ENCODE assay signal across 1 cellular context in the genomic region with DNA sequence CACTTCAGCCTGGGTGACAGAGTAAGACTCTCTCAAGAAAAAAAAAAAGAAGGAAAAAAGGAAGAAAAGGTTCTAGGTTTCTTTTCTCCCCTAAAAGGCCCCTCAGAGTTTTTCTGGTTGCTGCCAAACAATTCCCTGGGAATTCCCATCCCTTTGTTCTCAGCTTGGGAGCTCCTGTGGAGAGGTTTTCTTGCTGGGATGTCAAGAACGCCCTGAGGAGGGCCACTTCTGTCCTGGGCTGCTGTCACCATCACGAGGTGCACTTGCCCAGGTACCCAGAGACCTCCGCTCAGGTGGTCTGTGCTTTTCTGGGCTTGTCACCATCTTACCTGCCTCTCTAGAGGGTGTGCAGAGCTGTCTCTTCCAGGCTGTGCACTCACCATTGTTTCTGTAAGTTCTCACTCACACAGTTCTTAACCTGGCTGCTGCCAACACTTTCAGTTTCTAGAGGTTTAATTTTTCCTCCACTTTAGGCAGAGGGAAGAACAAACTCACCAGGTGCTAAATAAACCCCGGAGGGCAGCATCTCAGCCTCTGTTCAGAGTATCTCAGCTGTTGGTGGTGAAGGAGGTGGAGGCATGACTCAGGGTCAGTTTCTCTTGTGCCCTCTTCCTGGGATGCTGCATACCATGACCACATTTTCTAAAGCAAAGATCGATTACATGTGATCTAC.
TF ChIP-seq lines count a peak whose summit lies in the region.

No MANE protein-coding gene starts in this region.

TF ChIP-seq in HepG2, 621 proteins besides CTCF, POLR2A, EP300 and RAD21:
- TF ChIP-seq, protein P1, sequence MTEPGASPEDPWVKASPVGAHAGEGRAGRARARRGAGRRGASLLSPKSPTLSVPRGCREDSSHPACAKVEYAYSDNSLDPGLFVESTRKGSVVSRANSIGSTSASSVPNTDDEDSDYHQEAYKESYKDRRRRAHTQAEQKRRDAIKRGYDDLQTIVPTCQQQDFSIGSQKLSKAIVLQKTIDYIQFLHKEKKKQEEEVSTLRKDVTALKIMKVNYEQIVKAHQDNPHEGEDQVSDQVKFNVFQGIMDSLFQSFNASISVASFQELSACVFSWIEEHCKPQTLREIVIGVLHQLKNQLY (CRISPR knock-in tag; IDR thresholded peaks at IDR 0.05): no peak
- TF ChIP-seq, protein P2, sequence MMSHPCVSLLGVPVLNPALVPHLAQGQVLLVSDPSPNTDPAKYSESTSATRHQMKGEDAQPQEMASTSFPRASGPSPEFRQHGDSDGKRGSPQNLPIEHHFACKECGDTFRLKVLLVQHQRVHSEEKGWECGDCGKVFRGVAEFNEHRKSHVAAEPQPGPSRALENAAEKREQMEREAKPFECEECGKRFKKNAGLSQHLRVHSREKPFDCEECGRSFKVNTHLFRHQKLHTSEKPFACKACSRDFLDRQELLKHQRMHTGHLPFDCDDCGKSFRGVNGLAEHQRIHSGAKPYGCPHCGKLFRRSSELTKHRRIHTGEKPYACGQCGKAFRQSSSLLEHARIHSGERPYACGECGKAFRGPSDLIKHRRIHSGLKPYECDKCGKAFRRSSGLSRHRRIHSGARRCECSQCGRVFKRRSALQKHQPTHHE (CRISPR knock-in tag; IDR thresholded peaks at IDR 0.05; ENCODE audit: borderline replicate concordance): no peak
- no peak for TF ChIP-seq NFE2L2 (IDR thresholded peaks at IDR 0.05; ENCODE audit: low read length)
- no peak for TF ChIP-seq ZNF614 (CRISPR knock-in tag; IDR thresholded peaks at IDR 0.05; ENCODE audit: borderline replicate concordance)
- TF ChIP-seq CREM (IDR thresholded peaks at IDR 0.05): no peak
- TF ChIP-seq CREM (CRISPR knock-in tag; IDR thresholded peaks at IDR 0.05): no peak
- no peak for TF ChIP-seq SRY (CRISPR knock-in tag; IDR thresholded peaks at IDR 0.05)
- no peak for TF ChIP-seq CEBPB (IDR thresholded peaks at IDR 0.05; ENCODE audit: borderline replicate concordance, low read depth, low read length)
- TF ChIP-seq, protein P3, sequence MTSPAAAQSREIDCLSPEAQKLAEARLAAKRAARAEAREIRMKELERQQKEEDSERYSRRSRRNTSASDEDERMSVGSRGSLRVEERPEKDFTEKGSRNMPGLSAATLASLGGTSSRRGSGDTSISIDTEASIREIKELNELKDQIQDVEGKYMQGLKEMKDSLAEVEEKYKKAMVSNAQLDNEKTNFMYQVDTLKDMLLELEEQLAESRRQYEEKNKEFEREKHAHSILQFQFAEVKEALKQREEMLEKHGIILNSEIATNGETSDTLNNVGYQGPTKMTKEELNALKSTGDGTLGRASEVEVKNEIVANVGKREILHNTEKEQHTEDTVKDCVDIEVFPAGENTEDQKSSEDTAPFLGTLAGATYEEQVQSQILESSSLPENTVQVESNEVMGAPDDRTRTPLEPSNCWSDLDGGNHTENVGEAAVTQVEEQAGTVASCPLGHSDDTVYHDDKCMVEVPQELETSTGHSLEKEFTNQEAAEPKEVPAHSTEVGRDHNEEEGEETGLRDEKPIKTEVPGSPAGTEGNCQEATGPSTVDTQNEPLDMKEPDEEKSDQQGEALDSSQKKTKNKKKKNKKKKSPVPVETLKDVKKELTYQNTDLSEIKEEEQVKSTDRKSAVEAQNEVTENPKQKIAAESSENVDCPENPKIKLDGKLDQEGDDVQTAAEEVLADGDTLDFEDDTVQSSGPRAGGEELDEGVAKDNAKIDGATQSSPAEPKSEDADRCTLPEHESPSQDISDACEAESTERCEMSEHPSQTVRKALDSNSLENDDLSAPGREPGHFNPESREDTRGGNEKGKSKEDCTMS (CRISPR knock-in tag; conservative IDR thresholded peaks at IDR 0.05): no peak
- no peak for TF ChIP-seq ZNF792 (CRISPR knock-in tag; IDR thresholded peaks at IDR 0.05)
- no peak for TF ChIP-seq MAZ (IDR thresholded peaks at IDR 0.05; ENCODE audit: borderline replicate concordance, low read depth, low read length)
- TF ChIP-seq MAZ (CRISPR knock-in tag; IDR thresholded peaks at IDR 0.05; ENCODE audit: low read depth): no peak
- no peak for TF ChIP-seq CREB1 (IDR thresholded peaks at IDR 0.05)
- TF ChIP-seq CREB1 (CRISPR knock-in tag; IDR thresholded peaks at IDR 0.05): no peak
- TF ChIP-seq, protein P4, sequence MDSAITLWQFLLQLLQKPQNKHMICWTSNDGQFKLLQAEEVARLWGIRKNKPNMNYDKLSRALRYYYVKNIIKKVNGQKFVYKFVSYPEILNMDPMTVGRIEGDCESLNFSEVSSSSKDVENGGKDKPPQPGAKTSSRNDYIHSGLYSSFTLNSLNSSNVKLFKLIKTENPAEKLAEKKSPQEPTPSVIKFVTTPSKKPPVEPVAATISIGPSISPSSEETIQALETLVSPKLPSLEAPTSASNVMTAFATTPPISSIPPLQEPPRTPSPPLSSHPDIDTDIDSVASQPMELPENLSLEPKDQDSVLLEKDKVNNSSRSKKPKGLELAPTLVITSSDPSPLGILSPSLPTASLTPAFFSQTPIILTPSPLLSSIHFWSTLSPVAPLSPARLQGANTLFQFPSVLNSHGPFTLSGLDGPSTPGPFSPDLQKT (CRISPR knock-in tag; IDR thresholded peaks at IDR 0.05; ENCODE audit: borderline replicate concordance): no peak
- no peak for TF ChIP-seq ZFP41 (CRISPR knock-in tag; IDR thresholded peaks at IDR 0.05; ENCODE audit: borderline replicate concordance)
- TF ChIP-seq SP5 (CRISPR knock-in tag; IDR thresholded peaks at IDR 0.05; ENCODE audit: borderline replicate concordance, low read depth): no peak
- TF ChIP-seq, protein P5, sequence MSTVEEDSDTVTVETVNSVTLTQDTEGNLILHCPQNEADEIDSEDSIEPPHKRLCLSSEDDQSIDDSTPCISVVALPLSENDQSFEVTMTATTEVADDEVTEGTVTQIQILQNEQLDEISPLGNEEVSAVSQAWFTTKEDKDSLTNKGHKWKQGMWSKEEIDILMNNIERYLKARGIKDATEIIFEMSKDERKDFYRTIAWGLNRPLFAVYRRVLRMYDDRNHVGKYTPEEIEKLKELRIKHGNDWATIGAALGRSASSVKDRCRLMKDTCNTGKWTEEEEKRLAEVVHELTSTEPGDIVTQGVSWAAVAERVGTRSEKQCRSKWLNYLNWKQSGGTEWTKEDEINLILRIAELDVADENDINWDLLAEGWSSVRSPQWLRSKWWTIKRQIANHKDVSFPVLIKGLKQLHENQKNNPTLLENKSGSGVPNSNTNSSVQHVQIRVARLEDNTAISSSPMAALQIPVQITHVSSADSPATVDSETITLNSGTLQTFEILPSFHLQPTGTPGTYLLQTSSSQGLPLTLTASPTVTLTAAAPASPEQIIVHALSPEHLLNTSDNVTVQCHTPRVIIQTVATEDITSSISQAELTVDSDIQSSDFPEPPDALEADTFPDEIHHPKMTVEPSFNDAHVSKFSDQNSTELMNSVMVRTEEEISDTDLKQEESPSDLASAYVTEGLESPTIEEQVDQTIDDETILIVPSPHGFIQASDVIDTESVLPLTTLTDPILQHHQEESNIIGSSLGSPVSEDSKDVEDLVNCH (CRISPR knock-in tag; IDR thresholded peaks at IDR 0.05): no peak
- TF ChIP-seq HMG20B (CRISPR knock-in tag; conservative IDR thresholded peaks at IDR 0.05): no peak
